In genomic region chr21:14454642-14455009, GRCh38 we compare ENCODE assay signal across 1 cellular context.
TF ChIP-seq lines count a peak whose summit lies in the region.

No MANE protein-coding gene starts in this region.

TF ChIP-seq in K562, 482 proteins besides CTCF, POLR2A, EP300 and RAD21 (continued from another document and continues in another):
- TF ChIP-seq BRD9 (IDR thresholded peaks at IDR 0.05; ENCODE audit: low read depth, partially characterized antibody) (no peak), DMBX1 (CRISPR knock-in tag; IDR thresholded peaks at IDR 0.05; ENCODE audit: borderline replicate concordance) (no peak), HNRNPLL (IDR thresholded peaks at IDR 0.05; ENCODE audit: low read depth, low read length, poor library complexity, severe bottlenecking) (no peak), POLR2AphosphoS2 (IDR thresholded peaks at IDR 0.05; ENCODE audit: low read length) (no peak), ILF3 (IDR thresholded peaks at IDR 0.05; ENCODE audit: borderline replicate concordance) (no peak), NKRF (IDR thresholded peaks at IDR 0.05; ENCODE audit: borderline replicate concordance) (no peak), ZKSCAN1 (IDR thresholded peaks at IDR 0.05; ENCODE audit: low read depth, low read length) (no peak), ARNT (IDR thresholded peaks at IDR 0.05) (no peak), MCM3 (IDR thresholded peaks at IDR 0.05) (no peak), MEF2A (IDR thresholded peaks at IDR 0.05; ENCODE audit: control insufficient read depth, low read depth, low read length) (no peak), CTCFL (IDR thresholded peaks at IDR 0.05; ENCODE audit: borderline replicate concordance, insufficient read depth, low read depth, low read length, poor library complexity, severe bottlenecking) (no peak), MXD1 (CRISPR knock-in tag; IDR thresholded peaks at IDR 0.05; ENCODE audit: borderline replicate concordance, poor library complexity, severe bottlenecking) (no peak), ZNF280A (IDR thresholded peaks at IDR 0.05; ENCODE audit: low read depth, partially characterized antibody) (no peak), ZNF586 (CRISPR knock-in tag; conservative IDR thresholded peaks at IDR 0.05) (no peak), ZNF57 (CRISPR knock-in tag; IDR thresholded peaks at IDR 0.05) (no peak), CBFA2T3 (IDR thresholded peaks at IDR 0.05) (no peak), ZNF592 (IDR thresholded peaks at IDR 0.05) (no peak), KAT2B (IDR thresholded peaks at IDR 0.05; ENCODE audit: low read depth, low read length) (no peak), CLOCK (CRISPR knock-in tag; IDR thresholded peaks at IDR 0.05; ENCODE audit: borderline replicate concordance) (no peak), FOXA3 (CRISPR knock-in tag; conservative IDR thresholded peaks at IDR 0.05 in 1 of 2, IDR thresholded peaks at IDR 0.05 in 1 of 2) (0 out of 4 replicates have a peak, but pooled peaks of 1 of the 2 experiments have one; percentile 0), ZNF408 (CRISPR knock-in tag; IDR thresholded peaks at IDR 0.05; ENCODE audit: low read depth) (no peak), ZNF79 (CRISPR knock-in tag; IDR thresholded peaks at IDR 0.05; ENCODE audit: low read depth) (0 out of 2 replicates have a peak, but pooled peaks have one; percentile 4), SMARCE1 (IDR thresholded peaks at IDR 0.05) (0 out of 2 replicates have a peak, but pooled peaks have one; percentile 6), ZNF311 (CRISPR knock-in tag; IDR thresholded peaks at IDR 0.05) (no peak), MXI1 (IDR thresholded peaks at IDR 0.05; ENCODE audit: low read depth, low read length) (0 out of 2 replicates have a peak, but pooled peaks have one; percentile 2), ZNF583 (CRISPR knock-in tag; IDR thresholded peaks at IDR 0.05) (no peak), MCM2 (IDR thresholded peaks at IDR 0.05; ENCODE audit: low read depth) (no peak), SRSF7 (optimal IDR thresholded peaks at IDR 0.05; ENCODE audit: low read depth, low read length) (no peak), NCOR1 (IDR thresholded peaks at IDR 0.05) (no peak), FOXJ2 (tag; IDR thresholded peaks at IDR 0.05) (no peak), MAFF (IDR thresholded peaks at IDR 0.05; ENCODE audit: low read length) (no peak), ZNF133 (CRISPR knock-in tag; IDR thresholded peaks at IDR 0.05) (no peak), L3MBTL2 (IDR thresholded peaks at IDR 0.05) (no peak), ZNF398 (CRISPR knock-in tag; IDR thresholded peaks at IDR 0.05) (no peak), ZNF277 (CRISPR knock-in tag; IDR thresholded peaks at IDR 0.05; ENCODE audit: borderline replicate concordance) (no peak), ZNF717 (CRISPR knock-in tag; IDR thresholded peaks at IDR 0.05) (no peak), ZFP30 (CRISPR knock-in tag; IDR thresholded peaks at IDR 0.05; ENCODE audit: borderline replicate concordance) (no peak), POLR2AphosphoS5 (IDR thresholded peaks at IDR 0.05; ENCODE audit: control insufficient read depth, insufficient read depth, low read depth, low read length) (no peak), SMAD4 (CRISPR knock-in tag; conservative IDR thresholded peaks at IDR 0.05) (no peak; the same call in 1 of the 2 replicates), ZFP91 (CRISPR knock-in tag; IDR thresholded peaks at IDR 0.05) (no peak), ZKSCAN3 (CRISPR knock-in tag; IDR thresholded peaks at IDR 0.05) (no peak), ZBED1 (IDR thresholded peaks at IDR 0.05) (no peak), C11orf30 (IDR thresholded peaks at IDR 0.05; ENCODE audit: low read depth) (no peak), USF2 (CRISPR knock-in tag; IDR thresholded peaks at IDR 0.05) (no peak), CSDE1 (IDR thresholded peaks at IDR 0.05) (no peak), ZKSCAN8 (CRISPR knock-in tag; IDR thresholded peaks at IDR 0.05) (no peak)
